Comparison of ENCODE assay signal across 23 cellular contexts in the genomic region with DNA sequence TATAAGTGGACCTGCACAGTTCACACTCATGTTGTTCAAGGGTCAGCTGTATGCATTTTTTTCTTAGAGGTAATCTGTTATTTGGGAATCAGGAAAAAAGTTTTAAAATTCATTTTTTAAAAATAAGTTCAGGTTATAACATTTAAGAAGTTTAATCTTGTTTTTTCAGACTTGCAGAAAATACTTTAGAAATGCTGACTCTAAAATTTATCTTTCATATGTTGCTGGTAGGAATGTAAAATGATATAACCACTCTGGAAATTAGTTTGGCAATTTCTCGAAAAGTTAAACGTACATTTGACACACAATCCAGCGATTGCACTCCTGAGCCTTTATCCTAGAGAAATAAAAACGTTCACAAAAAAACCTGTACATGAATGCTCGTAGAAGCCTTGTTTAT. TPM values are rescaled to one million over a fixed set of nuclear protein-coding genes. Genes with fewer than 3 reads are reported as not detected.
DNase-seq lines count a peak whose midpoint lies in the region; ATAC-seq, FAIRE-seq and TF ChIP-seq lines count a peak whose summit lies in the region.
"Had no signal": no experiment of that assay in that cellular context is flagged by ENCODE, and none has a peak within 500 bp of the region (broad histone marks: within the 10 kb centered on the region; RNA-seq: fewer than 3 reads in every experiment).

No MANE protein-coding gene starts in this region.

- H3K9me3 ChIP-seq in DND-41 (ENCODE audit: insufficient read depth, low read length, severe bottlenecking): no peaks in the 10 kb centered on the region
- no peaks in the 10 kb centered on the region for H3K9me3 ChIP-seq in OCI-LY1 (ENCODE audit: low read length)
- no peaks in the 10 kb centered on the region for H3K9me3 ChIP-seq in K562 (replicated peaks; ENCODE audit: control insufficient read depth, insufficient read depth, low read depth, low read length)
- no peaks in the 10 kb centered on the region for H3K9me3 ChIP-seq in osteoblast (ENCODE audit: low read depth, low read length)
- H3K9me3 ChIP-seq: BLaER1, Caco-2, HAP-1 had no signal

- no peak overlapping the region for H3K9ac ChIP-seq in DND-41 (ENCODE audit: low read depth, low read length)
- no peak overlapping the region for H3K9ac ChIP-seq in OCI-LY1 (ENCODE audit: low read length)
- H3K9ac ChIP-seq in K562 (ENCODE audit: insufficient read depth in 1 of 2, low read depth in 2 of 2, low read length in 2 of 2): no peak overlapping the region
- H3K9ac ChIP-seq: BLaER1 had no signal

- BruUV-seq in K562 (replicated peaks; lab: Mats Ljungman, UMichigan) (no TSS peak), MCF 10A (replicated peaks; lab: Mats Ljungman, UMichigan) (no TSS peak)

- TF ChIP-seq POLR2A in K562 (conservative IDR thresholded peaks at IDR 0.05): no peak

- H3K27me3 ChIP-seq in DND-41 (ENCODE audit: insufficient read depth, low read length, poor library complexity): no peaks in the 10 kb centered on the region
- H3K27me3 ChIP-seq in OCI-LY1 (ENCODE audit: insufficient read depth, low read length): no peaks in the 10 kb centered on the region
- H3K27me3 ChIP-seq in K562 (ENCODE audit: control insufficient read depth in 2 of 2, insufficient read depth in 2 of 2, low read length in 2 of 2): no peaks in the 10 kb centered on the region
- no peaks in the 10 kb centered on the region for H3K27me3 ChIP-seq in osteoblast (ENCODE audit: insufficient read depth, low read length)
- H3K27me3 ChIP-seq: BLaER1 had no signal

- peaks cover 38% of the 10 kb centered on the region for H3K4me1 ChIP-seq in DND-41 (ENCODE audit: insufficient read depth, low read length)
- peaks cover 58% of the 10 kb centered on the region for H3K4me1 ChIP-seq in OCI-LY1 (ENCODE audit: insufficient read depth, low read length, severe bottlenecking)
- peaks cover 17 to 45% of the 10 kb centered on the region in 2 experiments for H3K4me1 ChIP-seq in K562 (replicated peaks in 1 of 2; ENCODE audit: control insufficient read depth in 2 of 2, insufficient read depth in 2 of 2, low read length in 2 of 2)
- H3K4me1 ChIP-seq in osteoblast (ENCODE audit: insufficient read depth, low read length): peaks cover 7% of the 10 kb centered on the region
- H3K4me1 ChIP-seq: Caco-2 had no signal

- no peak for FAIRE-seq in K562 (lab: Jason Lieb, UNC)
- FAIRE-seq: GM12878, GM19239, H54 had no signal

- TF ChIP-seq RAD21 in K562 (CRISPR knock-in tag; conservative IDR thresholded peaks at IDR 0.05 in 1 of 2, IDR thresholded peaks at IDR 0.05 in 1 of 2): no peak

- TF ChIP-seq CTCF in DND-41 (IDR thresholded peaks at IDR 0.05; ENCODE audit: borderline replicate concordance, extremely low read depth, low read length, poor library complexity, severe bottlenecking) (no peak), OCI-LY1 (IDR thresholded peaks at IDR 0.05; ENCODE audit: low read length) (no peak), K562 (IDR thresholded peaks at IDR 0.05 in 2 of 3, conservative IDR thresholded peaks at IDR 0.05 in 1 of 3; ENCODE audit: insufficient read depth in 2 of 3, low read depth in 1 of 3, low read length in 3 of 3) (no peak), osteoblast (IDR thresholded peaks at IDR 0.05; ENCODE audit: extremely low read depth, low read depth, low read length) (no peak), MCF 10A (IDR thresholded peaks at IDR 0.05; ENCODE audit: unreplicated experiment) (no peak)

- no peaks in the 10 kb centered on the region for H3K9me3 Mint-ChIP-seq in MCF 10A (ENCODE audit: unreplicated experiment)
- H3K9me3 Mint-ChIP-seq: CD4-positive, CD25-positive, alpha-beta regulatory T cell; CD8-positive, alpha-beta T cell; HFFc6 had no signal

- H2AFZ ChIP-seq in DND-41 (ENCODE audit: low read depth, low read length): no peak overlapping the region
- no peak overlapping the region for H2AFZ ChIP-seq in OCI-LY1 (ENCODE audit: low read length)
- no peak overlapping the region for H2AFZ ChIP-seq in K562 (ENCODE audit: low read depth, low read length)
- peak overlapping the region; percentile 45 for H2AFZ ChIP-seq in osteoblast (ENCODE audit: low read length)

- H3K79me2 ChIP-seq in DND-41 (ENCODE audit: insufficient read depth, low read length) (peaks cover 98% of the 10 kb centered on the region), OCI-LY1 (ENCODE audit: insufficient read depth, low read length) (peaks cover 89% of the 10 kb centered on the region), K562 (ENCODE audit: control insufficient read depth, insufficient read depth, low read length) (peaks cover 98% of the 10 kb centered on the region), osteoblast (ENCODE audit: insufficient read depth, low read length) (peaks cover 89% of the 10 kb centered on the region)

- no peaks in the 10 kb centered on the region for H3K27me3 Mint-ChIP-seq in MCF 10A (ENCODE audit: insufficient read depth, unreplicated experiment)
- H3K27me3 Mint-ChIP-seq: B cell; CD4-positive, CD25-positive, alpha-beta regulatory T cell had no signal

- H4K20me1 ChIP-seq in DND-41 (ENCODE audit: insufficient read depth, low read length) (peaks cover 88% of the 10 kb centered on the region), OCI-LY1 (ENCODE audit: insufficient read depth, low read length) (peaks cover 3% of the 10 kb centered on the region; the same call in 1 of the 2 replicates), K562 (replicated peaks; ENCODE audit: control insufficient read depth, insufficient read depth, low read length) (peaks cover 42% of the 10 kb centered on the region), osteoblast (ENCODE audit: insufficient read depth, low read length) (no peaks in the 10 kb centered on the region)

- peaks cover 53% of the 10 kb centered on the region for H3K4me1 Mint-ChIP-seq in MCF 10A (ENCODE audit: insufficient read depth, unreplicated experiment)

- no peaks in the 10 kb centered on the region for H3K9me2 ChIP-seq in OCI-LY1 (ENCODE audit: low read depth, low read length)

- no peak for TF ChIP-seq EP300 in K562 (IDR thresholded peaks at IDR 0.05; ENCODE audit: low read length)

- H3K4me2 ChIP-seq in DND-41 (ENCODE audit: insufficient read depth, low read length) (peak overlapping the region; percentile 28; the same call in 1 of the 2 replicates), OCI-LY1 (ENCODE audit: low read length) (0 out of 2 replicates have a peak overlapping the region, but pooled peaks have one; percentile 6), K562 (ENCODE audit: insufficient read depth, low read length) (no peak overlapping the region), osteoblast (ENCODE audit: insufficient read depth, low read length) (no peak overlapping the region)
- H3K4me2 ChIP-seq: BLaER1 had no signal

- WGBS in K562 (ENCODE audit: insufficient coverage, low coverage, missing lambda C conversion rate): 65% methylated on average over 5 of the region's 5 CpGs

- in situ Hi-C loops in K562 (cut with MboI): no loop called here

- H3K36me3 ChIP-seq in DND-41 (ENCODE audit: insufficient read depth, low read length): peaks cover 13% of the 10 kb centered on the region
- no peaks in the 10 kb centered on the region for H3K36me3 ChIP-seq in OCI-LY1 (ENCODE audit: insufficient read depth, low read length)
- peaks cover 9% of the 10 kb centered on the region; the same call in 2 of the 3 replicates for H3K36me3 ChIP-seq in K562 (ENCODE audit: control insufficient read depth, insufficient read depth, low read length)
- H3K36me3 ChIP-seq in osteoblast (ENCODE audit: insufficient read depth, low read length): no peaks in the 10 kb centered on the region

- no peaks in the 10 kb centered on the region for H3F3A ChIP-seq in OCI-LY1 (ENCODE audit: insufficient read depth, low read length)

- H3K27ac Mint-ChIP-seq in MCF 10A (ENCODE audit: low read depth, unreplicated experiment): no peak overlapping the region
- H3K27ac Mint-ChIP-seq: B cell; CD4-positive, CD25-positive, alpha-beta regulatory T cell; CD8-positive, alpha-beta T cell; HFFc6 had no signal

- H3K9me1 ChIP-seq in K562 (ENCODE audit: control insufficient read depth, insufficient read depth, low read length): peaks cover 5% of the 10 kb centered on the region

- POLR2A ChIA-PET in K562 (lab: Yijun Ruan, JAX): interaction anchor here (1.5 kb wide), 1 partner anchor 24 kb away, joined by 5 read pairs; no protein-coding TSS in a partner anchor
- POLR2A ChIA-PET in MCF 10A (lab: Yijun Ruan, JAX): interaction anchor here (1.5 to 2.5 kb wide), 3 partner anchors 8 to 61 kb away, joined by 6 to 9 read pairs (median 7); no protein-coding TSS in a partner anchor

- H3K4me3 ChIP-seq in DND-41 (ENCODE audit: low read depth in 1 of 2, low read length in 2 of 2) (no peak overlapping the region), OCI-LY1 (ENCODE audit: low read depth, low read length, poor library complexity, severe bottlenecking) (no peak overlapping the region), K562 (no peak overlapping the region), osteoblast (ENCODE audit: insufficient read depth, low read length) (no peak overlapping the region)
- H3K4me3 ChIP-seq: BLaER1, GM12878, HAP-1 had no signal

- intact Hi-C loops in K562 (cut with micrococcal nuclease): loop anchor here (2.0 kb wide), 1 partner anchor 115 kb away; no protein-coding TSS in a partner anchor
- intact Hi-C loops in MCF 10A (cut with micrococcal nuclease): no loop called here

- CTCF ChIA-PET in K562 (lab: Yijun Ruan, JAX; ENCODE audit: low intra/inter-chr PET ratio): no interaction called here
- CTCF ChIA-PET in MCF 10A (lab: Yijun Ruan, JAX): interaction anchor here (0.5 to 0.7 kb wide), 2 partner anchors 9 to 44 kb away, joined by 3 read pairs; no protein-coding TSS in a partner anchor

- no peaks in the 10 kb centered on the region for H3K36me3 Mint-ChIP-seq in MCF 10A (ENCODE audit: insufficient read depth, unreplicated experiment)

- no peak for ATAC-seq in DND-41 (ENCODE audit: insufficient read depth, low read depth)
- ATAC-seq in K562: no peak
- no peak for ATAC-seq in GM21447 (IDR thresholded peaks at IDR 0.05; ENCODE audit: unreplicated experiment)
- ATAC-seq: CD8-positive, alpha-beta T cell; GM12878 had no signal

- no peak overlapping the region for H3K4me3 Mint-ChIP-seq in MCF 10A (ENCODE audit: unreplicated experiment)
- H3K4me3 Mint-ChIP-seq: B cell; CD4-positive, CD25-positive, alpha-beta regulatory T cell; CD8-positive, alpha-beta T cell; HFFc6 had no signal

- DNase-seq in DND-41 (no peak), K562 (ENCODE audit: extremely low read depth in 1 of 4, low spot score in 3 of 4) (no peak), osteoblast (ENCODE audit: insufficient read length, low spot score, missing footprints) (no peak), MCF 10A (ENCODE audit: unreplicated experiment) (no peak), activated T-cell treated with anti-CD3 and anti-CD28 coated beads for 4 hours (no peak)
- DNase-seq: 8988T; Caco-2; CD4-positive, CD25-positive, alpha-beta regulatory T cell; CD8-positive, alpha-beta T cell; DMS153; EL; GDM1; GOT3; HFFc6 had no signal

- no peak overlapping the region for H3K27ac ChIP-seq in DND-41 (ENCODE audit: low read length)
- no peak overlapping the region for H3K27ac ChIP-seq in OCI-LY1 (ENCODE audit: low read depth, low read length, poor library complexity, severe bottlenecking)
- peak overlapping the region; percentile 46; the same call in 1 of the 3 replicates for H3K27ac ChIP-seq in K562 (ENCODE audit: extremely low read depth, low read depth, low read length)
- H3K27ac ChIP-seq in osteoblast (ENCODE audit: low read depth, low read length): no peak overlapping the region
- H3K27ac ChIP-seq: BLaER1, C4-2B had no signal

RNA-seq across cellular contexts. Expression of a gene that starts 4.7 kb away (rescaled TPM):
- 26.3 and 101 TPM in 2 replicates for total RNA-seq in K562 (2011; cell fraction: chromatin; rRNA removed; ENCODE audit: low replicate concordance)
- total RNA-seq in K562 (2011; cell fraction: nucleolus; rRNA removed): 11.8 and 19.5 TPM in 2 replicates
- total RNA-seq in K562 (2011; cell fraction: nucleoplasm; rRNA removed): 31.3 and 31.5 TPM in 2 replicates
- total RNA-seq in K562 (2014; rRNA removed) (78.9 and 99.7 TPM in 2 replicates), K562 (2014; rRNA removed; fragmentation: Illumina TruSeq; extraction: Trizol) (144 and 166 TPM in 2 replicates), K562 (2015; rRNA removed; fragmentation: Illumina TruSeq; extraction: Trizol) (109 and 116 TPM in 2 replicates), K562 (2021) (83.6 and 84.0 TPM in 2 replicates), osteoblast (20.9 and 24.2 TPM in 2 replicates), MCF 10A (2022) (14.7 and 17.7 TPM in 2 replicates)
- polyA plus RNA-seq in K562 (2011; rRNA removed) (63.0 and 93.8 TPM in 2 replicates), K562 (2014; fragmentation: Illumina TruSeq; extraction: Trizol) (91.4 and 106 TPM in 2 replicates), K562 (2014; fragmentation: Nextera tagmentation; extraction: Ambion mirVana) (100 to 1,000 TPM; 177 TPM), K562 (2014; rRNA removed) (98.5 and 119 TPM in 2 replicates)
- 14.3 and 34.5 TPM in 2 replicates for polyA plus RNA-seq in K562 (2011; cell fraction: cytosol; rRNA removed)
- polyA plus RNA-seq in K562 (2011; cell fraction: nucleus; rRNA removed): 19.3 and 28.7 TPM in 2 replicates
- polyA plus RNA-seq in K562 (2012): 68.0 and 79.5 TPM in 2 replicates
- 128 and 131 TPM in 2 replicates for polyA minus RNA-seq in K562 (2011; rRNA and poly(A)+ RNA removed)
- 38.6 and 42.2 TPM in 2 replicates for polyA minus RNA-seq in K562 (2011; cell fraction: cytosol; rRNA and poly(A)+ RNA removed)
- polyA minus RNA-seq in K562 (2011; cell fraction: nucleus; rRNA and poly(A)+ RNA removed): 47.5 and 94.1 TPM in 2 replicates

Comparison
In these comparisons a context has a peak if more than half of its experiments do, and no peak if none do; other contexts are left out.
1. H3K4me2 ChIP-seq: peak in DND-41 (single experiment) and OCI-LY1 (single experiment); none in K562 (single experiment) and osteoblast (single experiment).